8 cellular contexts compared by ENCODE assay signal in the genomic region with DNA sequence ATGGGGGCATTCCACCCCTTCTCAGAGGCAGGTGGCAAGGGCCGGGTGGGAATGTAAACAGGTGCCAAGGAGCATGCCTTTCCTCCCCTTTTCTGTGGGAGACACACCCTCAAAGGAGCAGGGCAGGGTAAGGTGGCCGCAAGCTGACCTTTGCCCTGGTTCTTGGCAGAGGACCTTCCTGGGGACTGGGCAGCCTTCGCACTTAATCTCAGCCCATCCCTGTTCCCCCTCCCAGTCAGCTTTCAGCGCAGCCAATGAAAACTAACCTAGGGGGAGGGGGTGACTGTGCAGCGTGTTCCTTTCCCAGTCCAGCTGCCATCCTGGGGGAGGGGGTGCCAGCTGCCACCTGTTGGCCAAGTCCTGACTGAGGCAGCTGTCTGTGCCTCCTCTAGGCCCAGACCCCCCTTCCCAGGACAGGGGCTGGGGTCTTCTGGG. TPM values are rescaled to one million over a fixed set of nuclear protein-coding genes. Genes with fewer than 3 reads are reported as not detected.
A peak's percentile ranks its signal among the peaks of the same experiment; 100 is the strongest.
DNase-seq lines count a peak whose midpoint lies in the region; ATAC-seq and TF ChIP-seq lines count a peak whose summit lies in the region.

No MANE protein-coding gene starts in this region.

- no peak for ATAC-seq in stimulated activated naive CD8-positive, alpha-beta T cell treated with anti-CD3 and anti-CD28 coated beads, Interleukin-15, amount 100 ng/mL, for 72 hours

- H3K4me1 Mint-ChIP-seq in activated T-helper 1 cell treated with anti-CD3 and anti-CD28 coated beads, Interleukin-12 subunit alpha, Interleukin-12 subunit beta, Interleukin-2, Interleukin-4 antibody, amounts not matched to agents 30 ng/mL and 10 ng/mL and 1 ng/mL, durations not matched to agents 14 hours and 24 hours and 36 hours (ENCODE audit: low read depth), result peaks cover 26% of the 10 kb centered on the region
- H3K4me1 Mint-ChIP-seq in stimulated activated naive CD8-positive, alpha-beta T cell treated with anti-CD3 and anti-CD28 coated beads, Interleukin-15, amount 100 ng/mL, for 72 hours, result peaks cover 60% of the 10 kb centered on the region

- POLR2A ChIA-PET in HEK293 (lab: Yijun Ruan, JAX), result interaction anchor here (1.3 to 14.1 kb wide), 3 partner anchors 20 to 27 kb away, joined by 5 to 448 read pairs (median 64); a partner anchor contains a TSS

- H3K4me1 ChIP-seq in HEK293 (ENCODE audit: control insufficient read depth, insufficient read depth, low read length), result peaks cover 11% of the 10 kb centered on the region; the same call in 1 of the 2 replicates

- CTCF ChIA-PET in HEK293 (lab: Yijun Ruan, JAX), result interaction anchor here (0.6 to 16.7 kb wide), 4 partner anchors 16 to 207 kb away, joined by 3 to 445 read pairs (median 90); a partner anchor contains a TSS

- H3K36me3 Mint-ChIP-seq in activated T-helper 1 cell treated with anti-CD3 and anti-CD28 coated beads, Interleukin-12 subunit alpha, Interleukin-12 subunit beta, Interleukin-2, Interleukin-4 antibody, amounts not matched to agents 30 ng/mL and 10 ng/mL and 1 ng/mL, durations not matched to agents 14 hours and 24 hours and 36 hours (ENCODE audit: low read depth), result peaks cover 34% of the 10 kb centered on the region

- no peaks in the 10 kb centered on the region for H3K9me3 Mint-ChIP-seq in activated T-helper 1 cell treated with anti-CD3 and anti-CD28 coated beads, Interleukin-12 subunit alpha, Interleukin-12 subunit beta, Interleukin-2, Interleukin-4 antibody, amounts not matched to agents 30 ng/mL and 10 ng/mL and 1 ng/mL, durations not matched to agents 14 hours and 24 hours and 36 hours
- H3K9me3 Mint-ChIP-seq in stimulated activated naive CD8-positive, alpha-beta T cell treated with anti-CD3 and anti-CD28 coated beads, Interleukin-15, amount 100 ng/mL, for 72 hours, result no peaks in the 10 kb centered on the region

- no peak for TF ChIP-seq CTCF in 22Rv1 (IDR thresholded peaks at IDR 0.05)
- TF ChIP-seq CTCF in HEK293 (tag by site-specific recombination; IDR thresholded peaks at IDR 0.05), result no peak

- peaks cover 3 to 65% of the 10 kb centered on the region in 2 experiments; a peak in 2 of 3 replicates for H3K36me3 ChIP-seq in HEK293 (ENCODE audit: control insufficient read depth in 2 of 2, insufficient read depth in 1 of 2, low read length in 2 of 2)

- H3K4me3 ChIP-seq in HEK293 (ENCODE audit: low read depth, low read length), result no peak overlapping the region

- intact Hi-C loops in activated T-helper 1 cell treated with anti-CD3 and anti-CD28 coated beads, Interleukin-12 subunit alpha, Interleukin-12 subunit beta, Interleukin-2, Interleukin-4 antibody, amounts not matched to agents 30 ng/mL and 10 ng/mL and 1 ng/mL, durations not matched to agents 14 hours and 24 hours and 36 hours (cut with micrococcal nuclease), result no loop called here

- H3K9me3 ChIP-seq in HEK293 (ENCODE audit: control insufficient read depth, insufficient read depth, low read depth, low read length), result no peaks in the 10 kb centered on the region

- H3K27me3 Mint-ChIP-seq in activated T-helper 1 cell treated with anti-CD3 and anti-CD28 coated beads, Interleukin-12 subunit alpha, Interleukin-12 subunit beta, Interleukin-2, Interleukin-4 antibody, amounts not matched to agents 30 ng/mL and 10 ng/mL and 1 ng/mL, durations not matched to agents 14 hours and 24 hours and 36 hours (ENCODE audit: insufficient read depth), result no peaks in the 10 kb centered on the region
- H3K27me3 Mint-ChIP-seq in stimulated activated naive CD8-positive, alpha-beta T cell treated with anti-CD3 and anti-CD28 coated beads, Interleukin-15, amount 100 ng/mL, for 72 hours, result no peaks in the 10 kb centered on the region

- H3K27ac ChIP-seq in 22Rv1, result peak overlapping the region; percentile 96
- no peak overlapping the region for H3K27ac ChIP-seq in HEK293 (ENCODE audit: extremely low read depth, low read depth, low read length)

- in situ Hi-C loops in KBM-7 (cut with MboI; ENCODE audit: low pct_unique_long_range_greater_than_20kb, low sequenced_read_pairs), result loop anchor here (25.0 kb wide), 1 partner anchor 366 kb away; no protein-coding TSS in a partner anchor

- peak overlapping the region; percentile 29 for H3K27ac Mint-ChIP-seq in activated T-helper 1 cell treated with anti-CD3 and anti-CD28 coated beads, Interleukin-12 subunit alpha, Interleukin-12 subunit beta, Interleukin-2, Interleukin-4 antibody, amounts not matched to agents 30 ng/mL and 10 ng/mL and 1 ng/mL, durations not matched to agents 14 hours and 24 hours and 36 hours
- H3K27ac Mint-ChIP-seq in stimulated activated naive CD8-positive, alpha-beta T cell treated with anti-CD3 and anti-CD28 coated beads, Interleukin-15, amount 100 ng/mL, for 72 hours, result peak overlapping the region in 1 of 2 donors; percentile 42

- H3K4me3 Mint-ChIP-seq in activated T-helper 1 cell treated with anti-CD3 and anti-CD28 coated beads, Interleukin-12 subunit alpha, Interleukin-12 subunit beta, Interleukin-2, Interleukin-4 antibody, amounts not matched to agents 30 ng/mL and 10 ng/mL and 1 ng/mL, durations not matched to agents 14 hours and 24 hours and 36 hours, result peak overlapping the region; percentile 90
- peak overlapping the region; percentile 96 for H3K4me3 Mint-ChIP-seq in stimulated activated naive CD8-positive, alpha-beta T cell treated with anti-CD3 and anti-CD28 coated beads, Interleukin-15, amount 100 ng/mL, for 72 hours

- DNase-seq in activated T-helper 1 cell treated with anti-CD3 and anti-CD28 coated beads, Interleukin-12 subunit alpha, Interleukin-12 subunit beta, Interleukin-2, Interleukin-4 antibody, amounts not matched to agents 30 ng/mL and 10 ng/mL and 1 ng/mL, durations not matched to agents 14 hours and 24 hours and 36 hours (ENCODE audit: low spot score), result no peak
- DNase-seq in iris pigment epithelial cell (ENCODE audit: low read depth), result peak; percentile 26
- no peak for DNase-seq in stimulated activated naive CD8-positive, alpha-beta T cell treated with anti-CD3 and anti-CD28 coated beads, Interleukin-15, amount 100 ng/mL, for 72 hours
- no peak for DNase-seq in KBM-7
- DNase-seq in KG1 (lab: John Stamatoyannopoulos, UW), result no peak
- DNase-seq in HUDEP-2 (lab: John Stamatoyannopoulos, UW; ENCODE audit: unreplicated experiment in 76 of 76), result no peak

TF ChIP-seq in HEK293, 187 proteins besides CTCF, POLR2A, EP300 and RAD21 (continues in another document):
- TF ChIP-seq KLF1 (tag by site-specific recombination; IDR thresholded peaks at IDR 0.05), result 0 out of 2 replicates have a peak, but pooled peaks have one; percentile 10
- TF ChIP-seq, protein P1, sequence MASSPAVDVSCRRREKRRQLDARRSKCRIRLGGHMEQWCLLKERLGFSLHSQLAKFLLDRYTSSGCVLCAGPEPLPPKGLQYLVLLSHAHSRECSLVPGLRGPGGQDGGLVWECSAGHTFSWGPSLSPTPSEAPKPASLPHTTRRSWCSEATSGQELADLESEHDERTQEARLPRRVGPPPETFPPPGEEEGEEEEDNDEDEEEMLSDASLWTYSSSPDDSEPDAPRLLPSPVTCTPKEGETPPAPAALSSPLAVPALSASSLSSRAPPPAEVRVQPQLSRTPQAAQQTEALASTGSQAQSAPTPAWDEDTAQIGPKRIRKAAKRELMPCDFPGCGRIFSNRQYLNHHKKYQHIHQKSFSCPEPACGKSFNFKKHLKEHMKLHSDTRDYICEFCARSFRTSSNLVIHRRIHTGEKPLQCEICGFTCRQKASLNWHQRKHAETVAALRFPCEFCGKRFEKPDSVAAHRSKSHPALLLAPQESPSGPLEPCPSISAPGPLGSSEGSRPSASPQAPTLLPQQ (tag by site-specific recombination; IDR thresholded peaks at IDR 0.05), result no peak
- TF ChIP-seq ZNF324 (tag by site-specific recombination; IDR thresholded peaks at IDR 0.05), result no peak
- TF ChIP-seq, protein P2, sequence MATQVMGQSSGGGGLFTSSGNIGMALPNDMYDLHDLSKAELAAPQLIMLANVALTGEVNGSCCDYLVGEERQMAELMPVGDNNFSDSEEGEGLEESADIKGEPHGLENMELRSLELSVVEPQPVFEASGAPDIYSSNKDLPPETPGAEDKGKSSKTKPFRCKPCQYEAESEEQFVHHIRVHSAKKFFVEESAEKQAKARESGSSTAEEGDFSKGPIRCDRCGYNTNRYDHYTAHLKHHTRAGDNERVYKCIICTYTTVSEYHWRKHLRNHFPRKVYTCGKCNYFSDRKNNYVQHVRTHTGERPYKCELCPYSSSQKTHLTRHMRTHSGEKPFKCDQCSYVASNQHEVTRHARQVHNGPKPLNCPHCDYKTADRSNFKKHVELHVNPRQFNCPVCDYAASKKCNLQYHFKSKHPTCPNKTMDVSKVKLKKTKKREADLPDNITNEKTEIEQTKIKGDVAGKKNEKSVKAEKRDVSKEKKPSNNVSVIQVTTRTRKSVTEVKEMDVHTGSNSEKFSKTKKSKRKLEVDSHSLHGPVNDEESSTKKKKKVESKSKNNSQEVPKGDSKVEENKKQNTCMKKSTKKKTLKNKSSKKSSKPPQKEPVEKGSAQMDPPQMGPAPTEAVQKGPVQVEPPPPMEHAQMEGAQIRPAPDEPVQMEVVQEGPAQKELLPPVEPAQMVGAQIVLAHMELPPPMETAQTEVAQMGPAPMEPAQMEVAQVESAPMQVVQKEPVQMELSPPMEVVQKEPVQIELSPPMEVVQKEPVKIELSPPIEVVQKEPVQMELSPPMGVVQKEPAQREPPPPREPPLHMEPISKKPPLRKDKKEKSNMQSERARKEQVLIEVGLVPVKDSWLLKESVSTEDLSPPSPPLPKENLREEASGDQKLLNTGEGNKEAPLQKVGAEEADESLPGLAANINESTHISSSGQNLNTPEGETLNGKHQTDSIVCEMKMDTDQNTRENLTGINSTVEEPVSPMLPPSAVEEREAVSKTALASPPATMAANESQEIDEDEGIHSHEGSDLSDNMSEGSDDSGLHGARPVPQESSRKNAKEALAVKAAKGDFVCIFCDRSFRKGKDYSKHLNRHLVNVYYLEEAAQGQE (tag by site-specific recombination; IDR thresholded peaks at IDR 0.05), result no peak

RNA-seq across cellular contexts. Expression of a gene that starts 2.8 kb away (rescaled TPM):
- 178 and 182 TPM in 2 replicates for total RNA-seq in activated T-helper 1 cell treated with anti-CD3 and anti-CD28 coated beads, Interleukin-12 subunit alpha, Interleukin-12 subunit beta, Interleukin-2, Interleukin-4 antibody, amounts not matched to agents 30 ng/mL and 10 ng/mL and 1 ng/mL, durations not matched to agents 14 hours and 24 hours and 36 hours

RNA-seq across cellular contexts. Expression of a gene that starts 18.0 kb away (rescaled TPM):
- 5.2 and 5.4 TPM in 2 replicates for total RNA-seq in activated T-helper 1 cell treated with anti-CD3 and anti-CD28 coated beads, Interleukin-12 subunit alpha, Interleukin-12 subunit beta, Interleukin-2, Interleukin-4 antibody, amounts not matched to agents 30 ng/mL and 10 ng/mL and 1 ng/mL, durations not matched to agents 14 hours and 24 hours and 36 hours

RNA-seq across cellular contexts. Expression of a gene that starts 20.6 kb away (rescaled TPM):
- total RNA-seq in activated T-helper 1 cell treated with anti-CD3 and anti-CD28 coated beads, Interleukin-12 subunit alpha, Interleukin-12 subunit beta, Interleukin-2, Interleukin-4 antibody, amounts not matched to agents 30 ng/mL and 10 ng/mL and 1 ng/mL, durations not matched to agents 14 hours and 24 hours and 36 hours, result 9.5 and 11.5 TPM in 2 replicates

RNA-seq across cellular contexts. Expression of a gene that starts 26.8 kb away (rescaled TPM):
- 1,513 and 1,534 TPM in 2 replicates for total RNA-seq in activated T-helper 1 cell treated with anti-CD3 and anti-CD28 coated beads, Interleukin-12 subunit alpha, Interleukin-12 subunit beta, Interleukin-2, Interleukin-4 antibody, amounts not matched to agents 30 ng/mL and 10 ng/mL and 1 ng/mL, durations not matched to agents 14 hours and 24 hours and 36 hours

RNA-seq across cellular contexts. Expression of a gene that starts 29.0 kb away (rescaled TPM):
- 17.6 and 18.2 TPM in 2 replicates for total RNA-seq in activated T-helper 1 cell treated with anti-CD3 and anti-CD28 coated beads, Interleukin-12 subunit alpha, Interleukin-12 subunit beta, Interleukin-2, Interleukin-4 antibody, amounts not matched to agents 30 ng/mL and 10 ng/mL and 1 ng/mL, durations not matched to agents 14 hours and 24 hours and 36 hours
